22 cellular contexts compared by ENCODE assay signal in genomic region chr21:37800122-37800455, GRCh38.
DNase-seq lines count a peak whose midpoint lies in the region; ATAC-seq, FAIRE-seq and TF ChIP-seq lines count a peak whose summit lies in the region.
"Had no signal": no experiment of that assay in that cellular context is flagged by ENCODE, and none has a peak within 500 bp of the region (broad histone marks: within the 10 kb centered on the region; RNA-seq: fewer than 3 reads in every experiment).

No MANE protein-coding gene starts in this region.

- TF ChIP-seq CTCF in bronchial epithelial cell (IDR thresholded peaks at IDR 0.05; ENCODE audit: insufficient read depth, low read length, severe bottlenecking), result no peak
- no peak for TF ChIP-seq CTCF in smooth muscle cell (IDR thresholded peaks at IDR 0.05; ENCODE audit: borderline replicate concordance, insufficient read depth, poor library complexity, severe bottlenecking)

- H3K4me1 ChIP-seq in smooth muscle cell (ENCODE audit: low read depth), result peaks cover 14% of the 10 kb centered on the region
- H3K4me1 ChIP-seq: BE2C, HAP-1 had no signal

- no peaks in the 10 kb centered on the region for H3K36me3 Mint-ChIP-seq in natural killer cell treated with Interleukin-12 subunit alpha and Interleukin-12 subunit beta and Interleukin-15 and Interleukin-18, amount 100 ng/mL, for 72 hours
- H3K36me3 Mint-ChIP-seq in activated naive CD4-positive, alpha-beta T cell treated with anti-CD3 and anti-CD28 coated beads for 36 hours (ENCODE audit: low read depth), result no peaks in the 10 kb centered on the region

- H3K27me3 ChIP-seq in bronchial epithelial cell (ENCODE audit: control insufficient read depth, insufficient read depth, low read length), result no peaks in the 10 kb centered on the region
- H3K27me3 ChIP-seq in smooth muscle cell (ENCODE audit: low read depth), result no peaks in the 10 kb centered on the region

- peak; percentile 43 for FAIRE-seq in bronchial epithelial cell (lab: Jason Lieb, UNC)
- FAIRE-seq: G401.6, GM18507, HTR-8/SVneo had no signal

- H2AFZ ChIP-seq in smooth muscle cell (ENCODE audit: low read depth), result no peak overlapping the region

- peaks cover 2 to 4% of the 10 kb centered on the region in 2 donors for H3K4me1 Mint-ChIP-seq in natural killer cell treated with Interleukin-12 subunit alpha and Interleukin-12 subunit beta and Interleukin-15 and Interleukin-18, amount 100 ng/mL, for 72 hours (ENCODE audit: low read depth in 2 of 2)
- no peaks in the 10 kb centered on the region for H3K4me1 Mint-ChIP-seq in activated naive CD4-positive, alpha-beta T cell treated with anti-CD3 and anti-CD28 coated beads for 36 hours (ENCODE audit: low read depth)

- H3F3A ChIP-seq in smooth muscle cell (ENCODE audit: low read depth), result peaks cover 6% of the 10 kb centered on the region

- H3K9me3 Mint-ChIP-seq in natural killer cell treated with Interleukin-12 subunit alpha and Interleukin-12 subunit beta and Interleukin-15 and Interleukin-18, amount 100 ng/mL, for 72 hours, result no peaks in the 10 kb centered on the region
- no peaks in the 10 kb centered on the region for H3K9me3 Mint-ChIP-seq in activated naive CD4-positive, alpha-beta T cell treated with anti-CD3 and anti-CD28 coated beads for 36 hours
- H3K9me3 Mint-ChIP-seq: CD4-positive, alpha-beta T cell had no signal

- DNase-seq in NCI-H226, result peak; percentile 25
- no peak for DNase-seq in bronchial epithelial cell (ENCODE audit: low read depth)
- peak; percentile 4 for DNase-seq in kidney tubule cell (ENCODE audit: low spot score)
- DNase-seq in smooth muscle cell (lab: John Stamatoyannopoulos, UW; ENCODE audit: unreplicated experiment), result no peak
- DNase-seq in natural killer cell treated with Interleukin-12 subunit alpha and Interleukin-12 subunit beta and Interleukin-15 and Interleukin-18, amount 100 ng/mL, for 72 hours (ENCODE audit: low spot score), result no peak
- no peak for DNase-seq in midbrain (lab: John Stamatoyannopoulos, UW)
- DNase-seq in activated naive CD4-positive, alpha-beta T cell treated with anti-CD3 and anti-CD28 coated beads for 36 hours, result no peak
- DNase-seq: BE2C; CD4-positive, alpha-beta T cell; NCI-H1417 treated with DMSO at 0.1 percent for 48 hours; NCI-H2029; NCI-H2171; NCI-H446 treated with DMSO at 0.1 percent for 48 hours; NCI-H748 treated with DMSO at 0.1 percent for 48 hours had no signal

- no peaks in the 10 kb centered on the region for H3K36me3 ChIP-seq in bronchial epithelial cell (ENCODE audit: control insufficient read depth, insufficient read depth, low read length)
- no peaks in the 10 kb centered on the region for H3K36me3 ChIP-seq in smooth muscle cell (ENCODE audit: low read depth)
- H3K36me3 ChIP-seq: BE2C, HAP-1 had no signal

- no peaks in the 10 kb centered on the region for H4K20me1 ChIP-seq in smooth muscle cell (ENCODE audit: low read depth)

- H3K4me3 Mint-ChIP-seq in natural killer cell treated with Interleukin-12 subunit alpha and Interleukin-12 subunit beta and Interleukin-15 and Interleukin-18, amount 100 ng/mL, for 72 hours, result no peak overlapping the region
- no peak overlapping the region for H3K4me3 Mint-ChIP-seq in activated naive CD4-positive, alpha-beta T cell treated with anti-CD3 and anti-CD28 coated beads for 36 hours
- H3K4me3 Mint-ChIP-seq: CD4-positive, alpha-beta T cell had no signal

- 63% methylated on average over 2 of the region's 2 CpGs for WGBS in smooth muscle cell (ENCODE audit: low lambda C conversion rate)

- no peak overlapping the region for H3K27ac Mint-ChIP-seq in natural killer cell treated with Interleukin-12 subunit alpha and Interleukin-12 subunit beta and Interleukin-15 and Interleukin-18, amount 100 ng/mL, for 72 hours
- H3K27ac Mint-ChIP-seq in activated naive CD4-positive, alpha-beta T cell treated with anti-CD3 and anti-CD28 coated beads for 36 hours, result no peak overlapping the region
- H3K27ac Mint-ChIP-seq: CD4-positive, alpha-beta T cell had no signal

- H3K9me3 ChIP-seq in smooth muscle cell (replicated peaks; ENCODE audit: low read depth), result no peaks in the 10 kb centered on the region
- H3K9me3 ChIP-seq: BE2C, HAP-1 had no signal

- CTCF ChIA-PET in activated naive CD4-positive, alpha-beta T cell treated with anti-CD3 and anti-CD28 coated beads for 36 hours (lab: Charles Lee), result no interaction called here

- H3K4me2 ChIP-seq in smooth muscle cell, result peak overlapping the region; percentile 67

- H3K4me3 ChIP-seq in bronchial epithelial cell (ENCODE audit: low read depth, low read length) (no peak overlapping the region), smooth muscle cell (no peak overlapping the region)
- H3K4me3 ChIP-seq: HAP-1, K562, SK-N-MC had no signal

- no peaks in the 10 kb centered on the region for H3K79me2 ChIP-seq in smooth muscle cell (ENCODE audit: low read depth)

- no peak overlapping the region for H3K9ac ChIP-seq in smooth muscle cell (ENCODE audit: low read depth)

- peaks cover 23 to 35% of the 10 kb centered on the region in 2 donors for H3K27me3 Mint-ChIP-seq in natural killer cell treated with Interleukin-12 subunit alpha and Interleukin-12 subunit beta and Interleukin-15 and Interleukin-18, amount 100 ng/mL, for 72 hours
- H3K27me3 Mint-ChIP-seq in activated naive CD4-positive, alpha-beta T cell treated with anti-CD3 and anti-CD28 coated beads for 36 hours (ENCODE audit: low read depth), result peaks cover 10% of the 10 kb centered on the region

- intact Hi-C loops in activated naive CD4-positive, alpha-beta T cell treated with anti-CD3 and anti-CD28 coated beads for 36 hours (cut with micrococcal nuclease), result no loop called here

- no peak for ATAC-seq in natural killer cell treated with Interleukin-12 subunit alpha and Interleukin-12 subunit beta and Interleukin-15 and Interleukin-18, amount 100 ng/mL, for 72 hours
- no peak for ATAC-seq in activated CD4-positive, CD25-positive, alpha-beta regulatory T cell treated with anti-CD3 and anti-CD28 coated beads, Interleukin-2, amount 50 U/mL, for 24 hours
- ATAC-seq: K562 had no signal

- H3K27ac ChIP-seq in smooth muscle cell (ENCODE audit: low read depth), result peak overlapping the region; percentile 54
- H3K27ac ChIP-seq: HL-60, SK-N-MC had no signal

Comparison
In these comparisons a context has a peak if more than half of its experiments do, and no peak if none do; other contexts are left out.
1. DNase-seq: peak in NCI-H226 (single experiment) and kidney tubule cell (single experiment); none in bronchial epithelial cell (single experiment), smooth muscle cell (single experiment), natural killer cell treated with Interleukin-12 subunit alpha and Interleukin-12 subunit beta and Interleukin-15 and Interleukin-18, amount 100 ng/mL, for 72 hours (single experiment), midbrain (single experiment) and activated naive CD4-positive, alpha-beta T cell treated with anti-CD3 and anti-CD28 coated beads for 36 hours (single experiment).